In genomic region chr6:20251525-20251924, GRCh38 we compare ENCODE assay signal across 15 cellular contexts. TPM values are rescaled to one million over a fixed set of nuclear protein-coding genes. Genes with fewer than 3 reads are reported as not detected.
DNase-seq lines count a peak whose midpoint lies in the region; ATAC-seq and TF ChIP-seq lines count a peak whose summit lies in the region.
"Had no signal": no experiment of that assay in that cellular context is flagged by ENCODE, and none has a peak within 500 bp of the region (broad histone marks: within the 10 kb centered on the region; RNA-seq: fewer than 3 reads in every experiment).

No MANE protein-coding gene starts in this region.

- WGBS in heart right ventricle, 2 donors: 83 to 88% methylated on average over 5 of the region's 5 CpGs

- TF ChIP-seq CTCF in VCaP (conservative IDR thresholded peaks at IDR 0.05) (no peak), breast epithelium (IDR thresholded peaks at IDR 0.05) (no peak), heart right ventricle (IDR thresholded peaks at IDR 0.05) (no peak)

- DNase-seq in left colon (no peak), breast epithelium (ENCODE audit: low spot score in 2 of 2) (no peak), AML-193 (lab: John Stamatoyannopoulos, UW) (no peak), heart right ventricle (no peak)
- DNase-seq: 8988T; ACHN; Caco-2; Calu3; CD4-positive, alpha-beta T cell; CD8-positive, alpha-beta T cell; DMS79 treated with DMSO at 0.1 percent for 48 hours; GF-D8 had no signal

- H3K4me1 ChIP-seq in breast epithelium (no peaks in the 10 kb centered on the region), heart right ventricle (no peaks in the 10 kb centered on the region)

- no peak for TF ChIP-seq POLR2A in breast epithelium (IDR thresholded peaks at IDR 0.05)

- H3K36me3 ChIP-seq in breast epithelium (no peaks in the 10 kb centered on the region), heart right ventricle (no peaks in the 10 kb centered on the region)
- H3K36me3 ChIP-seq: BLaER1 treated with 17β-estradiol and CSF1 and Interleukin-3, amounts not matched to agents 10 nM and 100 nM had no signal

- H3K4me3 ChIP-seq in breast epithelium (no peak overlapping the region), heart right ventricle (no peak overlapping the region)
- H3K4me3 ChIP-seq: BLaER1 treated with 17β-estradiol and CSF1 and Interleukin-3, amounts not matched to agents 10 nM and 100 nM had no signal

- no peaks in the 10 kb centered on the region for H3K27me3 ChIP-seq in breast epithelium
- H3K27me3 ChIP-seq in heart right ventricle: no peaks in the 10 kb centered on the region
- H3K27me3 ChIP-seq: BLaER1 treated with 17β-estradiol and CSF1 and Interleukin-3, amounts not matched to agents 10 nM and 100 nM had no signal

- intact Hi-C loops in left colon (cut with DNase I, micrococcal nuclease) (no loop called here), breast epithelium (cut with DNase I; ENCODE audit: low total_unique reads) (no loop called here), heart right ventricle (cut with DNase I) (no loop called here)

- peak overlapping the region; percentile 3; the same call in 1 of the 2 replicates for H3K27ac ChIP-seq in VCaP
- no peak overlapping the region for H3K27ac ChIP-seq in breast epithelium
- no peak overlapping the region for H3K27ac ChIP-seq in heart right ventricle
- H3K27ac ChIP-seq: BLaER1 treated with 17β-estradiol and CSF1 and Interleukin-3, amounts not matched to agents 10 nM and 100 nM; C4-2B had no signal

- H3K9me3 ChIP-seq in breast epithelium (no peaks in the 10 kb centered on the region), heart right ventricle (peaks cover 0 to 3% (median 0%) of the 10 kb centered on the region in 11 donors)
- H3K9me3 ChIP-seq: BLaER1 treated with 17β-estradiol and CSF1 and Interleukin-3, amounts not matched to agents 10 nM and 100 nM had no signal

- ATAC-seq in left colon: peak; percentile 75
- no peak for ATAC-seq in heart right ventricle
- ATAC-seq: CD8-positive, alpha-beta T cell had no signal

RNA-seq across cellular contexts. Expression of gene MBOAT1, which starts 39.3 kb away (rescaled TPM):
- total RNA-seq in left colon (10 to 100 TPM; 54.7 to 72.6 TPM), breast epithelium (10 to 100 TPM; 10.9 to 38.6 (median 26.2) TPM), heart right ventricle (1 to 10 TPM; 1.9 to 7.9 (median 3.9) TPM)
- polyA plus RNA-seq in heart right ventricle: 1 to 10 TPM; 1.5 to 3.7 TPM
